ENCODE assay signal across 10 cellular contexts in genomic region chr5:110371725-110372041, GRCh38.
DNase-seq lines count a peak whose midpoint lies in the region; ATAC-seq and TF ChIP-seq lines count a peak whose summit lies in the region.
"Had no signal": no experiment of that assay in that cellular context is flagged by ENCODE, and none has a peak within 500 bp of the region (broad histone marks: within the 10 kb centered on the region; RNA-seq: fewer than 3 reads in every experiment).

No MANE protein-coding gene starts in this region.

- H3K36me3 ChIP-seq in hepatocyte (replicated peaks; ENCODE audit: insufficient read depth, low read depth) (no peaks in the 10 kb centered on the region), right atrium auricular region (no peaks in the 10 kb centered on the region), upper lobe of left lung (no peaks in the 10 kb centered on the region)

- H3K4me2 ChIP-seq in hepatocyte = no peak overlapping the region

- H3K27me3 ChIP-seq in hepatocyte (no peaks in the 10 kb centered on the region), right atrium auricular region (no peaks in the 10 kb centered on the region), upper lobe of left lung (no peaks in the 10 kb centered on the region)

- H4K20me1 ChIP-seq in hepatocyte (ENCODE audit: insufficient read depth, poor library complexity, severe bottlenecking) = no peaks in the 10 kb centered on the region

- H3K79me2 ChIP-seq in hepatocyte = no peaks in the 10 kb centered on the region

- ATAC-seq in HG02763 (IDR thresholded peaks at IDR 0.05; ENCODE audit: unreplicated experiment) (peak; percentile 86), HG03575 (IDR thresholded peaks at IDR 0.05; ENCODE audit: extremely low read depth, insufficient number of reproducible peaks, low FRiP score, unreplicated experiment) (peak; percentile 33), naive B cell (ENCODE audit: low read depth in 2 of 2) (peak; percentile 92 to 93), upper lobe of left lung (ENCODE audit: low FRiP score in 2 of 2) (no peak)

- no peaks in the 10 kb centered on the region for H3K9me3 Mint-ChIP-seq in naive B cell
- H3K9me3 Mint-ChIP-seq: activated T-helper 1 cell treated with anti-CD3 and anti-CD28 coated beads, Interleukin-12 subunit alpha, Interleukin-12 subunit beta, Interleukin-2, Interleukin-4 antibody, amounts not matched to agents 30 ng/mL and 10 ng/mL and 1 ng/mL, durations not matched to agents 14 hours and 24 hours and 36 hours had no signal

- H3K27ac Mint-ChIP-seq in naive B cell = peak overlapping the region in 4 of 6 donors; percentile 27 to 69 (median 42)
- H3K27ac Mint-ChIP-seq: activated T-helper 1 cell treated with anti-CD3 and anti-CD28 coated beads, Interleukin-12 subunit alpha, Interleukin-12 subunit beta, Interleukin-2, Interleukin-4 antibody, amounts not matched to agents 30 ng/mL and 10 ng/mL and 1 ng/mL, durations not matched to agents 14 hours and 24 hours and 36 hours had no signal

- peak; percentile 2 for DNase-seq in GM19238 (ENCODE audit: insufficient read length, low spot score)
- peak; percentile 39 for DNase-seq in naive B cell
- DNase-seq in hepatocyte (ENCODE audit: low spot score) = no peak
- DNase-seq in right atrium auricular region (ENCODE audit: low spot score) = no peak
- DNase-seq in upper lobe of left lung = no peak
- no peak for DNase-seq in DMS114 treated with DMSO at 0.1 percent for 48 hours (lab: John Stamatoyannopoulos, UW; ENCODE audit: unreplicated experiment)
- DNase-seq: NCI-H2171 treated with DMSO at 0.1 percent for 48 hours had no signal

- H2AFZ ChIP-seq in hepatocyte = no peak overlapping the region

- no peak for TF ChIP-seq POLR2A in upper lobe of left lung (IDR thresholded peaks at IDR 0.05)

- WGBS in hepatocyte (ENCODE audit: low lambda C conversion rate, missing lambda C conversion rate) = 94% methylated on average over 3 of the region's 3 CpGs
- WGBS in upper lobe of left lung, 2 donors = 79 to 80% methylated on average over 3 of the region's 3 CpGs

- TF ChIP-seq CTCF in hepatocyte (IDR thresholded peaks at IDR 0.05; ENCODE audit: poor library complexity) (no peak), right atrium auricular region (IDR thresholded peaks at IDR 0.05) (no peak), upper lobe of left lung (IDR thresholded peaks at IDR 0.05) (no peak)

- H3K27me3 Mint-ChIP-seq in naive B cell = no peaks in the 10 kb centered on the region

- H3K4me1 Mint-ChIP-seq in naive B cell = peaks cover 13 to 20% (median 18%) of the 10 kb centered on the region in 3 donors

- H3K4me3 ChIP-seq in hepatocyte (no peak overlapping the region), right atrium auricular region (no peak overlapping the region), upper lobe of left lung (no peak overlapping the region)

- peaks cover 1% of the 10 kb centered on the region for H3K4me1 ChIP-seq in hepatocyte (ENCODE audit: insufficient read depth)
- H3K4me1 ChIP-seq in right atrium auricular region = no peaks in the 10 kb centered on the region
- H3K4me1 ChIP-seq in upper lobe of left lung = no peaks in the 10 kb centered on the region

- H3K9me3 ChIP-seq in hepatocyte (ENCODE audit: low read depth) (no peaks in the 10 kb centered on the region), right atrium auricular region (no peaks in the 10 kb centered on the region), upper lobe of left lung (no peaks in the 10 kb centered on the region)

- no peaks in the 10 kb centered on the region for H3K36me3 Mint-ChIP-seq in naive B cell

- TF ChIP-seq EP300 in upper lobe of left lung (IDR thresholded peaks at IDR 0.05) = no peak

- no peak overlapping the region for H3K27ac ChIP-seq in hepatocyte
- no peak overlapping the region for H3K27ac ChIP-seq in right atrium auricular region
- no peak overlapping the region for H3K27ac ChIP-seq in upper lobe of left lung

- H3K4me3 Mint-ChIP-seq in naive B cell = peak overlapping the region in 2 of 8 donors; percentile 13 to 39
- H3K4me3 Mint-ChIP-seq: activated T-helper 1 cell treated with anti-CD3 and anti-CD28 coated beads, Interleukin-12 subunit alpha, Interleukin-12 subunit beta, Interleukin-2, Interleukin-4 antibody, amounts not matched to agents 30 ng/mL and 10 ng/mL and 1 ng/mL, durations not matched to agents 14 hours and 24 hours and 36 hours had no signal

- H3K9me2 ChIP-seq in hepatocyte (replicated peaks; ENCODE audit: insufficient read depth) = no peaks in the 10 kb centered on the region

Comparison
In these comparisons a context has a peak if more than half of its experiments do, and no peak if none do; other contexts are left out.
1. DNase-seq: peak in GM19238 (single experiment) and naive B cell (single experiment); none in hepatocyte (single experiment), right atrium auricular region (single experiment), upper lobe of left lung (0 of 2) and DMS114 treated with DMSO at 0.1 percent for 48 hours (single experiment).
2. ATAC-seq: peak in HG02763 (single experiment), HG03575 (single experiment) and naive B cell (2 of 2); none in upper lobe of left lung (0 of 2).